ENCODE assay signal across 16 cellular contexts in genomic region chr17:863880-864279, GRCh38.
DNase-seq lines count a peak whose midpoint lies in the region; ATAC-seq and TF ChIP-seq lines count a peak whose summit lies in the region.
"Had no signal": no experiment of that assay in that cellular context is flagged by ENCODE, and none has a peak within 500 bp of the region (broad histone marks: within the 10 kb centered on the region; RNA-seq: fewer than 3 reads in every experiment).

No MANE protein-coding gene starts in this region.

- H3K9ac ChIP-seq in H9 (ENCODE audit: extremely low read depth, insufficient read length, low read length) (no peak overlapping the region), mesenchymal stem cell (ENCODE audit: low read length) (no peak overlapping the region)
- H3K9ac ChIP-seq: GM23248 had no signal

- no peaks in the 10 kb centered on the region for H3K23me2 ChIP-seq in H9 (ENCODE audit: insufficient read length, low read depth, low read length, poor library complexity, severe bottlenecking)

- H3K27ac ChIP-seq in A673 (ENCODE audit: low read depth, low read length, poor library complexity, severe bottlenecking): no peak overlapping the region
- no peak overlapping the region for H3K27ac ChIP-seq in H9 (ENCODE audit: insufficient read length, low read depth, low read length)
- no peak overlapping the region for H3K27ac ChIP-seq in mesenchymal stem cell (ENCODE audit: low read length, poor library complexity, severe bottlenecking)
- H3K27ac ChIP-seq: GM23248 had no signal

- no peak overlapping the region for H3T11ph ChIP-seq in H9 (ENCODE audit: low read length)

- no peak overlapping the region for H2BK20ac ChIP-seq in H9 (ENCODE audit: low read depth, low read length, poor library complexity, severe bottlenecking)

- peak overlapping the region in 2 of 3 experiments; percentile 2 to 68; a peak in 3 of 7 replicates for H3K27ac Mint-ChIP-seq in H9
- no peak overlapping the region for H3K27ac Mint-ChIP-seq in activated CD8-positive, alpha-beta T cell treated with anti-CD3 and anti-CD28 coated beads for 36 hours
- H3K27ac Mint-ChIP-seq: activated CD4-positive, alpha-beta T cell treated with anti-CD3 and anti-CD28 coated beads, Interleukin-2, amount 10 ng/mL, durations not matched to agents 24 days and 14 days had no signal

- H2AK5ac ChIP-seq in H9 (ENCODE audit: insufficient read length, low read length) (no peak overlapping the region), mesenchymal stem cell (ENCODE audit: low read length, severe bottlenecking) (no peak overlapping the region)

- H4K20me1 ChIP-seq in H9 (ENCODE audit: control insufficient read depth, insufficient read depth, insufficient read length): no peaks in the 10 kb centered on the region

- no peak for TF ChIP-seq CTCF in A673 (conservative IDR thresholded peaks at IDR 0.05; ENCODE audit: low read depth, low read length)
- no peak for TF ChIP-seq CTCF in H9 (conservative IDR thresholded peaks at IDR 0.05)
- TF ChIP-seq CTCF in activated CD8-positive, alpha-beta T cell treated with anti-CD3 and anti-CD28 coated beads for 36 hours (IDR thresholded peaks at IDR 0.05): no peak

- WGBS in H9 (ENCODE audit: extremely low coverage, insufficient read length, low lambda C conversion rate): no CpG with 5 or more reads among the region's 23 CpGs
- 97% methylated on average over 23 of the region's 23 CpGs for whole genome bisulfite sequencing in mesenchymal stem cell

- ATAC-seq in activated CD8-positive, alpha-beta T cell treated with anti-CD3 and anti-CD28 coated beads for 36 hours: no peak

- H4K91ac ChIP-seq in H9 (ENCODE audit: insufficient read length, low read depth, low read length) (no peak overlapping the region), mesenchymal stem cell (ENCODE audit: low read length) (peak overlapping the region; percentile 78)

- intact Hi-C loops in A673 (cut with micrococcal nuclease; ENCODE audit: unreplicated experiment): no loop called here
- intact Hi-C loops in activated CD8-positive, alpha-beta T cell treated with anti-CD3 and anti-CD28 coated beads for 36 hours (cut with micrococcal nuclease): no loop called here

- H3K27me3 ChIP-seq in A673 (replicated peaks; ENCODE audit: insufficient read depth, low read depth, low read length, poor library complexity) (peaks cover 20% of the 10 kb centered on the region), H9 (ENCODE audit: insufficient read depth, low read length) (no peaks in the 10 kb centered on the region), mesenchymal stem cell (ENCODE audit: control insufficient read depth in 1 of 2, insufficient read depth in 1 of 2, low read length in 2 of 2) (no peaks in the 10 kb centered on the region)

- H3K4ac ChIP-seq in H9 (ENCODE audit: low read depth, low read length) (no peak overlapping the region), mesenchymal stem cell (ENCODE audit: low read depth in 1 of 2, low read length in 2 of 2) (peak overlapping the region in 1 of 2 experiments; percentile 56)

- H4K8ac ChIP-seq in H9 (replicated peaks; ENCODE audit: insufficient read length, low read depth, low read length): peak overlapping the region; percentile 53
- peak overlapping the region; percentile 33 for H4K8ac ChIP-seq in mesenchymal stem cell (ENCODE audit: low read length)

- CTCF ChIA-PET in A673 (lab: Charles Lee): no interaction called here
- CTCF ChIA-PET in activated CD8-positive, alpha-beta T cell treated with anti-CD3 and anti-CD28 coated beads for 36 hours (lab: Charles Lee): no interaction called here

- H3K18ac ChIP-seq in H9 (ENCODE audit: insufficient read length, low read depth, low read length): no peak overlapping the region
- H3K18ac ChIP-seq in mesenchymal stem cell (ENCODE audit: low read depth in 1 of 2, low read length in 2 of 2): peak overlapping the region; percentile 24 to 76

- no peak overlapping the region for H3K4me3 Mint-ChIP-seq in H9
- peak overlapping the region; percentile 49 for H3K4me3 Mint-ChIP-seq in activated CD8-positive, alpha-beta T cell treated with anti-CD3 and anti-CD28 coated beads for 36 hours
- H3K4me3 Mint-ChIP-seq: activated CD4-positive, alpha-beta T cell treated with anti-CD3 and anti-CD28 coated beads, Interleukin-2, amount 10 ng/mL, durations not matched to agents 24 days and 14 days; neural crest cell had no signal

- H2BK12ac ChIP-seq in H9 (ENCODE audit: insufficient read length, low read depth, low read length) (no peak overlapping the region), mesenchymal stem cell (ENCODE audit: low read length in 2 of 2) (peak overlapping the region in 1 of 2 experiments; percentile 94)

- H3K4me1 ChIP-seq in A673 (ENCODE audit: insufficient read depth, low read length, poor library complexity, severe bottlenecking) (no peaks in the 10 kb centered on the region), H9 (ENCODE audit: insufficient read depth, low read length) (no peaks in the 10 kb centered on the region), mesenchymal stem cell (ENCODE audit: control insufficient read depth, insufficient read depth, low read depth, low read length) (peaks cover 12% of the 10 kb centered on the region)

- H2BK5ac ChIP-seq in H9 (ENCODE audit: insufficient read length, low read length): no peak overlapping the region
- no peak overlapping the region for H2BK5ac ChIP-seq in mesenchymal stem cell (ENCODE audit: low read depth, low read length, poor library complexity, severe bottlenecking)

- H3K4me1 Mint-ChIP-seq in H9: peaks cover 14 to 18% of the 10 kb centered on the region in 2 experiments
- H3K4me1 Mint-ChIP-seq in activated CD8-positive, alpha-beta T cell treated with anti-CD3 and anti-CD28 coated beads for 36 hours (ENCODE audit: low read depth): no peaks in the 10 kb centered on the region
- H3K4me1 Mint-ChIP-seq: activated CD4-positive, alpha-beta T cell treated with anti-CD3 and anti-CD28 coated beads, Interleukin-2, amount 10 ng/mL, durations not matched to agents 24 days and 14 days had no signal

- no peaks in the 10 kb centered on the region for H3K9me3 ChIP-seq in A673 (ENCODE audit: low read depth, low read length, poor library complexity, severe bottlenecking)
- H3K9me3 ChIP-seq in H9 (ENCODE audit: control insufficient read depth, low read depth, low read length): no peaks in the 10 kb centered on the region
- H3K9me3 ChIP-seq in mesenchymal stem cell (ENCODE audit: control insufficient read depth, low read length): no peaks in the 10 kb centered on the region

- DNase-seq in A673 (ENCODE audit: low spot score): peak; percentile 46
- no peak for DNase-seq in H9
- peak; percentile 7 for DNase-seq in activated CD8-positive, alpha-beta T cell treated with anti-CD3 and anti-CD28 coated beads for 36 hours
- no peak for DNase-seq in mesenchymal stem cell
- DNase-seq in HCEC 1CT: no peak
- DNase-seq in HPDE6-E6E7 (ENCODE audit: extremely low spot score): no peak
- DNase-seq in cerebellar nuclear complex (lab: John Stamatoyannopoulos, UW): no peak
- DNase-seq in stimulated activated CD4-positive, alpha-beta T cell treated with anti-CD3 and anti-CD28 coated beads, Interleukin-2, amount 100 ng/mL, for 24 hours: no peak
- DNase-seq: activated CD4-positive, alpha-beta T cell treated with anti-CD3 and anti-CD28 coated beads, Interleukin-2, amount 10 ng/mL, durations not matched to agents 24 days and 14 days; GDM1; GM23248; NCI-H146; NCI-H2227 treated with DMSO at 0.1 percent for 48 hours; retina; Right ventricle myocardium superior had no signal

- H3K4me2 ChIP-seq in H9 (ENCODE audit: insufficient read depth, insufficient read length, low read length): no peak overlapping the region
- no peak overlapping the region for H3K4me2 ChIP-seq in mesenchymal stem cell (ENCODE audit: low read length, poor library complexity, severe bottlenecking)

- H2BK15ac ChIP-seq in H9 (ENCODE audit: low read depth, low read length): no peak overlapping the region
- peak overlapping the region; percentile 9 for H2BK15ac ChIP-seq in mesenchymal stem cell (ENCODE audit: low read depth, poor library complexity, severe bottlenecking)

- H3K14ac ChIP-seq in H9 (ENCODE audit: insufficient read depth, low read length) (no peak overlapping the region), mesenchymal stem cell (ENCODE audit: low read length in 2 of 2) (peak overlapping the region in 1 of 2 experiments; percentile 74)

- no peak overlapping the region for H3K4me3 ChIP-seq in A673 (ENCODE audit: low read depth, low read length, poor library complexity, severe bottlenecking)
- H3K4me3 ChIP-seq in mesenchymal stem cell (ENCODE audit: insufficient read depth in 1 of 2, low read depth in 1 of 2, low read length in 2 of 2): no peak overlapping the region
- H3K4me3 ChIP-seq: GM23248 had no signal

- H3K23ac ChIP-seq in H9 (ENCODE audit: insufficient read length, low read depth, low read length) (no peak overlapping the region), mesenchymal stem cell (ENCODE audit: low read length in 2 of 2) (peak overlapping the region in 1 of 2 experiments; percentile 37)

- peaks cover 3% of the 10 kb centered on the region; the same call in 1 of the 2 replicates for H3K79me2 ChIP-seq in H9 (ENCODE audit: insufficient read depth, low read length)

- no peak overlapping the region for H4K5ac ChIP-seq in H9 (ENCODE audit: insufficient read length, low read depth, low read length)

- POLR2A ChIA-PET in A673 (lab: Charles Lee; ENCODE audit: low non-redundant PET): no interaction called here
- POLR2A ChIA-PET in activated CD8-positive, alpha-beta T cell treated with anti-CD3 and anti-CD28 coated beads for 36 hours (lab: Charles Lee): interaction anchor here (0.6 to 1.3 kb wide), 2 partner anchors 12 to 33 kb away, joined by 3 read pairs; no protein-coding TSS in a partner anchor

- no peak overlapping the region for H2BK120ac ChIP-seq in H9 (ENCODE audit: low read depth, low read length, poor library complexity, severe bottlenecking)
- H2BK120ac ChIP-seq in mesenchymal stem cell (ENCODE audit: low read depth, low read length): peak overlapping the region; percentile 9

- H3K9me3 Mint-ChIP-seq in H9: no peaks in the 10 kb centered on the region
- H3K9me3 Mint-ChIP-seq in activated CD8-positive, alpha-beta T cell treated with anti-CD3 and anti-CD28 coated beads for 36 hours: no peaks in the 10 kb centered on the region
- H3K9me3 Mint-ChIP-seq: activated CD4-positive, alpha-beta T cell treated with anti-CD3 and anti-CD28 coated beads, Interleukin-2, amount 10 ng/mL, durations not matched to agents 24 days and 14 days; neural crest cell had no signal

- no peak overlapping the region for H3K56ac ChIP-seq in H9 (ENCODE audit: insufficient read length, low read depth, low read length)

- H3K79me1 ChIP-seq in H9 (ENCODE audit: insufficient read depth, low read depth, low read length, poor library complexity, severe bottlenecking) (peaks cover 3% of the 10 kb centered on the region), mesenchymal stem cell (replicated peaks; ENCODE audit: low read length, poor library complexity, severe bottlenecking) (peaks cover 40% of the 10 kb centered on the region)

- H3K27me3 Mint-ChIP-seq in H9 (ENCODE audit: low read depth): no peaks in the 10 kb centered on the region; the same call in 1 of the 2 replicates
- H3K27me3 Mint-ChIP-seq in activated CD8-positive, alpha-beta T cell treated with anti-CD3 and anti-CD28 coated beads for 36 hours: peaks cover 19% of the 10 kb centered on the region

- BruUV-seq in A673 (replicated peaks; lab: Mats Ljungman, UMichigan): no TSS peak

- peaks cover 5 to 30% (median 21%) of the 10 kb centered on the region in 3 experiments; a peak in 6 of 7 replicates for H3K36me3 Mint-ChIP-seq in H9 (ENCODE audit: insufficient read depth in 1 of 3, low read depth in 3 of 3)
- H3K36me3 Mint-ChIP-seq in activated CD8-positive, alpha-beta T cell treated with anti-CD3 and anti-CD28 coated beads for 36 hours (ENCODE audit: low read depth): no peaks in the 10 kb centered on the region

- no peak overlapping the region for H2AFZ ChIP-seq in H9 (ENCODE audit: low read length)
- no peak overlapping the region for H2AFZ ChIP-seq in mesenchymal stem cell (ENCODE audit: low read depth, low read length)
- H2AFZ ChIP-seq: GM23248 had no signal

- H3K36me3 ChIP-seq in A673 (ENCODE audit: insufficient read depth, low read length, poor library complexity, severe bottlenecking) (no peaks in the 10 kb centered on the region), mesenchymal stem cell (ENCODE audit: control insufficient read depth in 1 of 2, insufficient read depth in 2 of 2, low read depth in 1 of 2, low read length in 2 of 2) (peaks cover 0 to 20% of the 10 kb centered on the region in 2 experiments)

Comparison
In these comparisons a context has a peak if more than half of its experiments do, and no peak if none do; other contexts are left out.
1. DNase-seq: peak in A673 (single experiment) and activated CD8-positive, alpha-beta T cell treated with anti-CD3 and anti-CD28 coated beads for 36 hours (single experiment); none in H9 (single experiment), mesenchymal stem cell (single experiment), HCEC 1CT (single experiment), HPDE6-E6E7 (single experiment), cerebellar nuclear complex (0 of 2) and stimulated activated CD4-positive, alpha-beta T cell treated with anti-CD3 and anti-CD28 coated beads, Interleukin-2, amount 100 ng/mL, for 24 hours (0 of 2).